Comparison of ENCODE assay signal across 9 cellular contexts in genomic region chr1:18950415-18951026, GRCh38. TPM values are rescaled to one million over a fixed set of nuclear protein-coding genes. Genes with fewer than 3 reads are reported as not detected.
A peak's percentile ranks its signal among the peaks of the same experiment; 100 is the strongest.
DNase-seq lines count a peak whose midpoint lies in the region; ATAC-seq and TF ChIP-seq lines count a peak whose summit lies in the region.
"Had no signal": no experiment of that assay in that cellular context is flagged by ENCODE, and none has a peak within 500 bp of the region (broad histone marks: within the 10 kb centered on the region; RNA-seq: fewer than 3 reads in every experiment).

No MANE protein-coding gene starts in this region.

- peak in 3 of 5 donors; percentile 37 to 53 (median 39) for DNase-seq in CD8-positive, alpha-beta memory T cell
- DNase-seq in SJSA1 (ENCODE audit: low read depth in 1 of 2, low spot score in 2 of 2) (peak; percentile 67 to 68), endothelial cell (ENCODE audit: low spot score) (no peak), RKO (ENCODE audit: low spot score) (no peak), NCI-H1930 (lab: John Stamatoyannopoulos, UW) (no peak), SHP77 treated with DMSO at 0.1 percent for 48 hours (lab: John Stamatoyannopoulos, UW) (no peak)

- H3K27ac Mint-ChIP-seq in CD8-positive, alpha-beta memory T cell: peak overlapping the region; percentile 99 to 100 (median 100)
- H3K27ac Mint-ChIP-seq in endothelial cell (ENCODE audit: unreplicated experiment): peak overlapping the region; percentile 97

- no peaks in the 10 kb centered on the region for H3K9me3 Mint-ChIP-seq in CD8-positive, alpha-beta memory T cell
- no peaks in the 10 kb centered on the region for H3K9me3 Mint-ChIP-seq in endothelial cell (ENCODE audit: unreplicated experiment)

- H3K4me3 Mint-ChIP-seq in CD8-positive, alpha-beta memory T cell: peak overlapping the region; percentile 93 to 98 (median 95)
- H3K4me3 Mint-ChIP-seq in endothelial cell (ENCODE audit: unreplicated experiment): no peak overlapping the region

- H3K4me1 ChIP-seq in CD8-positive, alpha-beta memory T cell (ENCODE audit: insufficient read depth, low read length): peaks cover 94% of the 10 kb centered on the region
- H3K4me1 ChIP-seq in SJSA1 (replicated peaks): peaks cover 68% of the 10 kb centered on the region
- H3K4me1 ChIP-seq in neutrophil (ENCODE audit: control insufficient read depth in 1 of 2, insufficient read depth in 1 of 2, low read depth in 1 of 2, low read length in 1 of 2): peaks cover 31 to 38% of the 10 kb centered on the region in 2 experiments

- CTCF ChIA-PET in CD8-positive, alpha-beta memory T cell (lab: Charles Lee): interaction anchor here (1.0 to 4.2 kb wide), 7 partner anchors 17 to 51 kb away, joined by 3 to 22 read pairs (median 4); no protein-coding TSS in a partner anchor

- no peaks in the 10 kb centered on the region for H3K27me3 ChIP-seq in CD8-positive, alpha-beta memory T cell (ENCODE audit: insufficient read depth, low read length, poor library complexity, severe bottlenecking)
- H3K27me3 ChIP-seq in SJSA1 (replicated peaks): no peaks in the 10 kb centered on the region
- H3K27me3 ChIP-seq in neutrophil: peaks cover 83% of the 10 kb centered on the region

- no peaks in the 10 kb centered on the region for H3K9me3 ChIP-seq in CD8-positive, alpha-beta memory T cell (ENCODE audit: low read length)
- H3K9me3 ChIP-seq in SJSA1 (replicated peaks) (peaks cover 2% of the 10 kb centered on the region; the same call in 1 of the 2 replicates), neutrophil (no peaks in the 10 kb centered on the region)
- H3K9me3 ChIP-seq: HAP-1 had no signal

- H3K36me3 ChIP-seq in CD8-positive, alpha-beta memory T cell (ENCODE audit: insufficient read depth, low read length): no peaks in the 10 kb centered on the region
- peaks cover 17% of the 10 kb centered on the region for H3K36me3 ChIP-seq in SJSA1
- H3K36me3 ChIP-seq in neutrophil: no peaks in the 10 kb centered on the region
- H3K36me3 ChIP-seq: HAP-1 had no signal

- TF ChIP-seq CTCF in endothelial cell (IDR thresholded peaks at IDR 0.05; ENCODE audit: unreplicated experiment): no peak
- TF ChIP-seq CTCF in neutrophil (IDR thresholded peaks at IDR 0.05): no peak

- peaks cover 0 to 3% of the 10 kb centered on the region in 2 donors for H3K27me3 Mint-ChIP-seq in CD8-positive, alpha-beta memory T cell
- peaks cover 7% of the 10 kb centered on the region for H3K27me3 Mint-ChIP-seq in endothelial cell (ENCODE audit: unreplicated experiment)

- peaks cover 94 to 96% (median 95%) of the 10 kb centered on the region in 3 donors for H3K4me1 Mint-ChIP-seq in CD8-positive, alpha-beta memory T cell
- H3K4me1 Mint-ChIP-seq in endothelial cell (ENCODE audit: unreplicated experiment): peaks cover 57% of the 10 kb centered on the region

- no peak for ATAC-seq in HG03025 (IDR thresholded peaks at IDR 0.05; ENCODE audit: low FRiP score, unreplicated experiment)

- POLR2A ChIA-PET in CD8-positive, alpha-beta memory T cell (lab: Charles Lee): interaction anchor here (1.0 to 8.6 kb wide), 4 partner anchors 23 to 124 kb away, joined by 3 to 110 read pairs (median 4); partner anchors contain the start of gene ALDH4A1

- H3K27ac ChIP-seq in CD8-positive, alpha-beta memory T cell (ENCODE audit: low read depth, low read length): peak overlapping the region; percentile 99
- H3K27ac ChIP-seq in SJSA1 (peak overlapping the region; percentile 92), neutrophil (no peak overlapping the region)

- H3K4me3 ChIP-seq in CD8-positive, alpha-beta memory T cell (ENCODE audit: low read length): peak overlapping the region; percentile 57
- H3K4me3 ChIP-seq in SJSA1: peak overlapping the region; percentile 24
- peak overlapping the region; percentile 32 to 47 for H3K4me3 ChIP-seq in neutrophil (ENCODE audit: low read depth in 1 of 2, low read length in 1 of 2)
- H3K4me3 ChIP-seq: HAP-1 had no signal

- H3K36me3 Mint-ChIP-seq in CD8-positive, alpha-beta memory T cell: peaks cover 0 to 21% (median 6%) of the 10 kb centered on the region in 3 donors
- H3K36me3 Mint-ChIP-seq in endothelial cell (ENCODE audit: low read depth, unreplicated experiment): no peaks in the 10 kb centered on the region

RNA-seq across cellular contexts. Expression of gene IFFO2, which starts 6.0 kb away (rescaled TPM):
- 10 to 100 TPM; 33.1 to 37.7 TPM for total RNA-seq in CD8-positive, alpha-beta memory T cell
- 3.2 TPM for polyA plus RNA-seq in CD8-positive, alpha-beta memory T cell
- 11.4 and 15.3 TPM in 2 replicates for total RNA-seq in SJSA1 (2014; rRNA removed; shearing (Covaris generic))
- total RNA-seq in endothelial cell (ENCODE audit: unreplicated experiment): 16.7 TPM

RNA-seq across cellular contexts. Expression of gene ALDH4A1, which starts 48.2 kb away (rescaled TPM):
- 1 to 10 TPM; 9.3 to 9.5 TPM for total RNA-seq in CD8-positive, alpha-beta memory T cell
- polyA plus RNA-seq in CD8-positive, alpha-beta memory T cell: 1.4 TPM
- 5.6 and 10.8 TPM in 2 replicates for total RNA-seq in SJSA1 (2014; rRNA removed; shearing (Covaris generic))
- total RNA-seq in endothelial cell (ENCODE audit: unreplicated experiment): 27.8 TPM

Comparison
In these comparisons a context has a peak if more than half of its experiments do, and no peak if none do; other contexts are left out.
1. DNase-seq: peak in CD8-positive, alpha-beta memory T cell (3 of 5) and SJSA1 (2 of 2); none in endothelial cell (single experiment), RKO (single experiment), NCI-H1930 (0 of 2) and SHP77 treated with DMSO at 0.1 percent for 48 hours (single experiment).
2. Peak in every context shown above with its lines, with median percentiles within 50 percentile points of each other: H3K4me3 ChIP-seq.